Comparison of ENCODE assay signal across 9 cellular contexts in genomic region chr10:133336131-133337078, GRCh38. TPM values are rescaled to one million over a fixed set of nuclear protein-coding genes. Genes with fewer than 3 reads are reported as not detected.
A peak's percentile ranks its signal among the peaks of the same experiment; 100 is the strongest.
DNase-seq lines count a peak whose midpoint lies in the region; ATAC-seq, FAIRE-seq and TF ChIP-seq lines count a peak whose summit lies in the region.
"Had no signal": no experiment of that assay in that cellular context is flagged by ENCODE, and none has a peak within 500 bp of the region (broad histone marks: within the 10 kb centered on the region; RNA-seq: fewer than 3 reads in every experiment).

Gene CALY (minus strand): TSS chr10:133336896. CDS start chr10:133328989, 7,907 bp downstream.

- H3K4me2 ChIP-seq in A549: peak within 1 kb of the TSS; percentile 97

- FAIRE-seq in A549 (lab: Jason Lieb, UNC): no peak
- FAIRE-seq in frontal cortex (lab: Jason Lieb, UNC): no peak

- no peak for TF ChIP-seq CTCF in A549 (IDR thresholded peaks at IDR 0.05)

- H3K9me3 Mint-ChIP-seq in activated T-cell treated with anti-CD3 and anti-CD28 coated beads, Interleukin-2, amount 50 U/mL, for 4 hours: no peaks in the 10 kb centered on the region

- DNase-seq in A549 (ENCODE audit: low read depth in 1 of 2, low spot score in 1 of 2): peak; percentile 68 to 72
- DNase-seq in MG63: peak; percentile 49
- peak; percentile 75 for DNase-seq in activated T-cell treated with anti-CD3 and anti-CD28 coated beads, Interleukin-2, amount 50 U/mL, for 4 hours
- DNase-seq in frontal cortex (ENCODE audit: low spot score in 2 of 2): peak; percentile 74 to 78
- no peak for DNase-seq in SKM-1 (lab: John Stamatoyannopoulos, UW; ENCODE audit: unreplicated experiment)

- no peaks in the 10 kb centered on the region for H3K36me3 Mint-ChIP-seq in activated T-cell treated with anti-CD3 and anti-CD28 coated beads, Interleukin-2, amount 50 U/mL, for 4 hours (ENCODE audit: insufficient read depth)

- H3K4me3 ChIP-seq in A549 (peak within 1 kb of the TSS; percentile 58), MG63 (no peak within 1 kb of the TSS), skin epidermis (peak within 1 kb of the TSS; percentile 4 to 38 (median 21))

- H3K4me3 Mint-ChIP-seq in activated T-cell treated with anti-CD3 and anti-CD28 coated beads, Interleukin-2, amount 50 U/mL, for 4 hours: peak within 1 kb of the TSS; percentile 62

- H3K36me3 ChIP-seq in MG63: no peaks in the 10 kb centered on the region

- 1% methylated on average over 28 of the region's 98 CpGs for WGBS in A549 (ENCODE audit: missing lambda C conversion rate)

- POLR2A ChIA-PET in A549 (lab: Yijun Ruan, JAX): interaction anchor here (0.6 kb wide), 1 partner anchor 79 kb away, joined by 3 read pairs; no protein-coding TSS in a partner anchor

- H3K27ac ChIP-seq in A549: peak within 1 kb of the TSS; percentile 55 to 85; a peak in 4 of 6 replicates
- H3K27ac ChIP-seq in skin epidermis: peak within 1 kb of the TSS in 3 of 21 experiments; percentile 3 to 50 (median 23)
- H3K27ac ChIP-seq: VCaP had no signal

- H3K9me3 ChIP-seq in A549 (no peaks in the 10 kb centered on the region), MG63 (no peaks in the 10 kb centered on the region)

- no peak for TF ChIP-seq POLR2A in A549 (IDR thresholded peaks at IDR 0.05; ENCODE audit: low read length)

- no peak for TF ChIP-seq EP300 in A549 (IDR thresholded peaks at IDR 0.05)

- H3K27me3 ChIP-seq in MG63: peaks cover 46% of the 10 kb centered on the region

- peaks cover 4% of the 10 kb centered on the region for H3K27me3 Mint-ChIP-seq in activated T-cell treated with anti-CD3 and anti-CD28 coated beads, Interleukin-2, amount 50 U/mL, for 4 hours (ENCODE audit: low read depth)

- ATAC-seq in A549 (peak; percentile 23 to 48), HG03378 (IDR thresholded peaks at IDR 0.05; ENCODE audit: unreplicated experiment) (no peak), HG03280 (IDR thresholded peaks at IDR 0.05; ENCODE audit: unreplicated experiment) (no peak)
- peak; percentile 41 to 46 for ATAC-seq in activated T-cell treated with anti-CD3 and anti-CD28 coated beads, Interleukin-2, amount 50 U/mL, for 4 hours

- TF ChIP-seq RAD21 in A549 (conservative IDR thresholded peaks at IDR 0.05 in 1 of 2, IDR thresholded peaks at IDR 0.05 in 1 of 2): no peak

- CTCF ChIA-PET in A549 (lab: Yijun Ruan, JAX): interaction anchor here (0.7 to 1.2 kb wide), 2 partner anchors 17 to 183 kb away, joined by 3 read pairs; no protein-coding TSS in a partner anchor

- peaks cover 22% of the 10 kb centered on the region for H3K4me1 ChIP-seq in A549

- H3K4me1 Mint-ChIP-seq in activated T-cell treated with anti-CD3 and anti-CD28 coated beads, Interleukin-2, amount 50 U/mL, for 4 hours (ENCODE audit: low read depth): peaks cover 6% of the 10 kb centered on the region

TF ChIP-seq in A549, 52 proteins besides CTCF, POLR2A, EP300 and RAD21:
- peak; percentile 57 for TF ChIP-seq MAX (IDR thresholded peaks at IDR 0.05)
- peak; percentile 60 for TF ChIP-seq E2F6 (IDR thresholded peaks at IDR 0.05; ENCODE audit: borderline replicate concordance, low read depth)
- no peak for TF ChIP-seq REST (IDR thresholded peaks at IDR 0.05)
- peak; percentile 77; the same call in 1 of the 2 replicates for TF ChIP-seq RNF2 (IDR thresholded peaks at IDR 0.05; ENCODE audit: borderline replicate concordance, low read depth)

RNA-seq across cellular contexts. Expression of gene CALY, which starts in this region (rescaled TPM):
- polyA plus RNA-seq in A549 (2011; rRNA removed): 0.28 and 0.30 TPM in 2 replicates
- polyA plus RNA-seq in A549 (2012; cell fraction: cytosol; rRNA removed): 0.46 and 0.88 TPM in 2 replicates
- polyA plus RNA-seq in A549 (2012; cell fraction: nucleus; rRNA removed): 1.0 and 1.3 TPM in 2 replicates
- polyA plus RNA-seq in A549 (2017; fragmentation: RNase III; extraction: RNeasy Plus Mini Kit Qiagen cat#74134 plus additional on column Dnase treatment): 0.63 to 0.89 TPM (median 0.73 TPM) in 3 replicates
- 0.34 and 0.62 TPM in 2 replicates for polyA minus RNA-seq in A549 (2011; rRNA and poly(A)+ RNA removed)
- not detected in 2 replicates for total RNA-seq in MG63 (2014; rRNA removed; shearing (Covaris generic); ENCODE audit: low replicate concordance)
- not detected for total RNA-seq in activated T-cell treated with anti-CD3 and anti-CD28 coated beads, Interleukin-2, amount 50 U/mL, for 4 hours
- total RNA-seq in frontal cortex: 8.2 TPM

Comparison
In these comparisons a context has a peak if more than half of its experiments do, and no peak if none do; other contexts are left out.
1. Peak in DNase-seq in MG63; RNA of the gene not detected or under 1 TPM.
2. Peak in DNase-seq and ATAC-seq in activated T-cell treated with anti-CD3 and anti-CD28 coated beads, Interleukin-2, amount 50 U/mL, for 4 hours; RNA of the gene not detected or under 1 TPM.
3. ATAC-seq: peak in A549 (2 of 2); none in HG03378 (single experiment) and HG03280 (single experiment).